Comparison of ENCODE assay signal across 14 cellular contexts in the genomic region with DNA sequence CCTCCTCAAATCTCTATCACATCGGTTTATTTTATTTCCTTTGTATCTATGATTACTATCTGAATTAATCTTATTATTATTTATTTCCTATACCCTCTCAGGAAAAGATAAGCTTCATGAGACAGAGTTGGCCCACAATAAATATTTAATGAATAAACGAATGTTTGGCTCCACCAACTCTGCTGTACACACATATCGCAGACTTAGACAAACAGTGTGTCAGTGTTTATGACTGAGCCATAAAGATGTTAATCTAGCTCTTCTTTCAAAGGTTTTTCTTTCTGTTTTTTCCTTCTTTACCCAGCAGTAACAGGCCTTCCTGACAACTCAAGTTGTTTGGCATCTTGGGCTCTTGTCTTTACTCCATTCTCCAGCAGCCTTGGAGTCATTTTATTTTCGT.
"Had no signal": no experiment of that assay in that cellular context is flagged by ENCODE, and none has a peak within 500 bp of the region (broad histone marks: within the 10 kb centered on the region; RNA-seq: fewer than 3 reads in every experiment).

No MANE protein-coding gene starts in this region.

- H3K4me1 Mint-ChIP-seq: WTC11 had no signal

- H3K27ac ChIP-seq: esophagus muscularis mucosa, neutrophil, tibial artery, uterus had no signal

- H3K4me3 ChIP-seq: esophagus muscularis mucosa, smooth muscle cell, tibial artery, uterus had no signal

- DNase-seq: activated CD4-positive, alpha-beta T cell treated with anti-CD3 and anti-CD28 coated beads for 48 hours; activated naive CD4-positive, alpha-beta T cell treated with anti-CD3 and anti-CD28 coated beads for 36 hours; foreskin fibroblast; left ventricle myocardium superior; right cardiac atrium; tibial artery; uterus had no signal

- H3K27me3 ChIP-seq: esophagus muscularis mucosa, neutrophil, tibial artery, uterus had no signal

- H3K36me3 Mint-ChIP-seq: WTC11 had no signal

- H3K36me3 ChIP-seq: esophagus muscularis mucosa, neutrophil, tibial artery, uterus had no signal

- H3K4me1 ChIP-seq: esophagus muscularis mucosa, tibial artery, uterus had no signal

- FAIRE-seq: astrocyte, endometrium, islet of Langerhans had no signal

- H3K27ac Mint-ChIP-seq: activated naive CD4-positive, alpha-beta T cell treated with anti-CD3 and anti-CD28 coated beads for 36 hours; WTC11 had no signal

- H3K9me3 ChIP-seq: esophagus muscularis mucosa, neutrophil, tibial artery, uterus had no signal

- H3K4me3 Mint-ChIP-seq: activated naive CD4-positive, alpha-beta T cell treated with anti-CD3 and anti-CD28 coated beads for 36 hours; WTC11 had no signal
